9 cellular contexts compared by ENCODE assay signal in genomic region chr20:5402903-5403531, GRCh38.
DNase-seq lines count a peak whose midpoint lies in the region; ATAC-seq and TF ChIP-seq lines count a peak whose summit lies in the region.
"Had no signal": no experiment of that assay in that cellular context is flagged by ENCODE, and none has a peak within 500 bp of the region (broad histone marks: within the 10 kb centered on the region; RNA-seq: fewer than 3 reads in every experiment).

No MANE protein-coding gene starts in this region.

- TF ChIP-seq CTCF in mucosa of descending colon (IDR thresholded peaks at IDR 0.05), result peak; percentile 25

- no peaks in the 10 kb centered on the region for H3K4me1 ChIP-seq in mucosa of descending colon (ENCODE audit: low read depth)

- H3K4me3 Mint-ChIP-seq in activated naive CD8-positive, alpha-beta T cell treated with anti-CD3 and anti-CD28 coated beads, Interleukin-2, amount 10 ng/mL, durations not matched to agents 7 days and 5 days, result no peak overlapping the region
- H3K4me3 Mint-ChIP-seq: CD4-positive, CD25-positive, alpha-beta regulatory T cell had no signal

- H3K4me3 ChIP-seq in mucosa of descending colon, result no peak overlapping the region

- peaks cover 2% of the 10 kb centered on the region for H3K9me3 Mint-ChIP-seq in activated naive CD8-positive, alpha-beta T cell treated with anti-CD3 and anti-CD28 coated beads, Interleukin-2, amount 10 ng/mL, durations not matched to agents 7 days and 5 days

- intact Hi-C loops in mucosa of descending colon (cut with DNase I, micrococcal nuclease), result no loop called here

- H3K36me3 ChIP-seq in mucosa of descending colon (ENCODE audit: low read depth), result no peaks in the 10 kb centered on the region

- peaks cover 4% of the 10 kb centered on the region for H3K9me3 ChIP-seq in mucosa of descending colon

- no peaks in the 10 kb centered on the region for H3K27me3 Mint-ChIP-seq in activated naive CD8-positive, alpha-beta T cell treated with anti-CD3 and anti-CD28 coated beads, Interleukin-2, amount 10 ng/mL, durations not matched to agents 7 days and 5 days

- ATAC-seq in GM19395 (IDR thresholded peaks at IDR 0.05; ENCODE audit: unreplicated experiment) (peak; percentile 88), mucosa of descending colon (peak; percentile 69), GM19035 (IDR thresholded peaks at IDR 0.05; ENCODE audit: unreplicated experiment) (no peak)
- peak; percentile 52 for ATAC-seq in activated naive CD8-positive, alpha-beta T cell treated with anti-CD3 and anti-CD28 coated beads, Interleukin-2, amount 10 ng/mL, durations not matched to agents 7 days and 5 days (ENCODE audit: low read depth)

- POLR2A ChIA-PET in activated naive CD8-positive, alpha-beta T cell treated with anti-CD3 and anti-CD28 coated beads, Interleukin-2, amount 10 ng/mL, durations not matched to agents 7 days and 5 days (lab: Charles Lee), result no interaction called here

- peaks cover 4% of the 10 kb centered on the region for H3K4me1 Mint-ChIP-seq in activated naive CD8-positive, alpha-beta T cell treated with anti-CD3 and anti-CD28 coated beads, Interleukin-2, amount 10 ng/mL, durations not matched to agents 7 days and 5 days
- H3K4me1 Mint-ChIP-seq: CD4-positive, CD25-positive, alpha-beta regulatory T cell had no signal

- H3K36me3 Mint-ChIP-seq in activated naive CD8-positive, alpha-beta T cell treated with anti-CD3 and anti-CD28 coated beads, Interleukin-2, amount 10 ng/mL, durations not matched to agents 7 days and 5 days, result no peaks in the 10 kb centered on the region
- H3K36me3 Mint-ChIP-seq: CD4-positive, CD25-positive, alpha-beta regulatory T cell had no signal

- H3K27ac Mint-ChIP-seq in activated naive CD8-positive, alpha-beta T cell treated with anti-CD3 and anti-CD28 coated beads, Interleukin-2, amount 10 ng/mL, durations not matched to agents 7 days and 5 days, result no peak overlapping the region
- H3K27ac Mint-ChIP-seq: CD4-positive, CD25-positive, alpha-beta regulatory T cell had no signal

- peak; percentile 39 for DNase-seq in NCI-H2171 treated with DMSO at 0.1 percent for 48 hours (lab: John Stamatoyannopoulos, UW)
- no peak for DNase-seq in NCI-H2171 (lab: John Stamatoyannopoulos, UW)
- DNase-seq in M059J (ENCODE audit: low read depth), result peak; percentile 22
- peak; percentile 31 for DNase-seq in activated naive CD8-positive, alpha-beta T cell treated with anti-CD3 and anti-CD28 coated beads, Interleukin-2, amount 10 ng/mL, durations not matched to agents 7 days and 5 days
- peak in 1 of 3 donors; percentile 40 for DNase-seq in mucosa of descending colon
- DNase-seq in cerebellum (ENCODE audit: low spot score), result no peak

Comparison
In these comparisons a context has a peak if more than half of its experiments do, and no peak if none do; other contexts are left out.
1. DNase-seq: peak in NCI-H2171 treated with DMSO at 0.1 percent for 48 hours (single experiment), M059J (single experiment) and activated naive CD8-positive, alpha-beta T cell treated with anti-CD3 and anti-CD28 coated beads, Interleukin-2, amount 10 ng/mL, durations not matched to agents 7 days and 5 days (single experiment); none in NCI-H2171 (single experiment) and cerebellum (single experiment).